18 cellular contexts compared by ENCODE assay signal in the genomic region with DNA sequence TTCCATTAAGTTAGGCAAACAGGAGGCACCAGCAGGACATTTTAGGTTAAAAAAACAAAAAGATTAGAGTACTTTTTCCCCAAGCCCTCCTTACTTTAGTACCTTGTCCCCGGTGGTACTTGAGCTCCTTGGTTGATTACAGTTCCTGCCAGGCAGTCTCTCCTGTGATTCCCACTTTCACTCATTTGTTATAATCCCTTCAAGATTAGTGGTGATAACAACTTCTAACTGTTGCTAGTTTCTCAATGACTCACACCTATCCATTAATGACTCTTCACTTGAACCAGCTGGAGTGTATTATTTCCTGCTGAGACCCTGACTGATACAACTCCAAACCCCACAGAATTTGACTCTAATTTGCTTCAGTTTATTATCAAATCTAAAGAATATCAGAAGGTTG.
DNase-seq lines count a peak whose midpoint lies in the region; ATAC-seq, FAIRE-seq and TF ChIP-seq lines count a peak whose summit lies in the region.
"Had no signal": no experiment of that assay in that cellular context is flagged by ENCODE, and none has a peak within 500 bp of the region (broad histone marks: within the 10 kb centered on the region; RNA-seq: fewer than 3 reads in every experiment).

No MANE protein-coding gene starts in this region.

- no peaks in the 10 kb centered on the region for H3K79me2 ChIP-seq in osteoblast (ENCODE audit: insufficient read depth, low read length)

- no peaks in the 10 kb centered on the region for H3K4me1 Mint-ChIP-seq in activated CD4-positive, alpha-beta T cell treated with anti-CD3 and anti-CD28 coated beads, Interleukin-2, amount 10 ng/mL, durations not matched to agents 7 days and 5 days
- H3K4me1 Mint-ChIP-seq in activated naive CD8-positive, alpha-beta T cell treated with anti-CD3 and anti-CD28 coated beads, Interleukin-2, amount 50 U/mL, for 24 hours, result no peaks in the 10 kb centered on the region
- H3K4me1 Mint-ChIP-seq: CD4-positive, alpha-beta memory T cell; IgD-negative memory B cell had no signal

- no peaks in the 10 kb centered on the region for H3K4me1 ChIP-seq in osteoblast (ENCODE audit: insufficient read depth, low read length)
- H3K4me1 ChIP-seq: BE2C, HAP-1 had no signal

- POLR2A ChIA-PET in activated CD4-positive, alpha-beta T cell treated with anti-CD3 and anti-CD28 coated beads, Interleukin-2, amount 10 ng/mL, durations not matched to agents 7 days and 5 days (lab: Charles Lee), result no interaction called here

- H3K9me3 ChIP-seq in osteoblast (ENCODE audit: low read depth, low read length), result no peaks in the 10 kb centered on the region
- H3K9me3 ChIP-seq: BE2C, HAP-1 had no signal

- no peak overlapping the region for H3K27ac ChIP-seq in osteoblast (ENCODE audit: low read depth, low read length)
- H3K27ac ChIP-seq: C4-2B had no signal

- no peak for FAIRE-seq in bronchial epithelial cell (lab: Jason Lieb, UNC)
- FAIRE-seq: A204.1, GM12892, GM19239, H1 had no signal

- H3K4me3 Mint-ChIP-seq in activated CD4-positive, alpha-beta T cell treated with anti-CD3 and anti-CD28 coated beads, Interleukin-2, amount 10 ng/mL, durations not matched to agents 7 days and 5 days, result no peak overlapping the region
- H3K4me3 Mint-ChIP-seq in activated naive CD8-positive, alpha-beta T cell treated with anti-CD3 and anti-CD28 coated beads, Interleukin-2, amount 50 U/mL, for 24 hours, result no peak overlapping the region
- H3K4me3 Mint-ChIP-seq: CD4-positive, alpha-beta memory T cell; IgD-negative memory B cell had no signal

- H3K4me3 ChIP-seq in bronchial epithelial cell (ENCODE audit: low read depth, low read length), result no peak overlapping the region
- no peak overlapping the region for H3K4me3 ChIP-seq in osteoblast (ENCODE audit: insufficient read depth, low read length)
- H3K4me3 ChIP-seq: HAP-1 had no signal

- no peaks in the 10 kb centered on the region for H3K27me3 Mint-ChIP-seq in activated CD4-positive, alpha-beta T cell treated with anti-CD3 and anti-CD28 coated beads, Interleukin-2, amount 10 ng/mL, durations not matched to agents 7 days and 5 days
- no peaks in the 10 kb centered on the region for H3K27me3 Mint-ChIP-seq in activated naive CD8-positive, alpha-beta T cell treated with anti-CD3 and anti-CD28 coated beads, Interleukin-2, amount 50 U/mL, for 24 hours
- H3K27me3 Mint-ChIP-seq: CD4-positive, alpha-beta memory T cell; IgD-negative memory B cell had no signal

- no peaks in the 10 kb centered on the region for H4K20me1 ChIP-seq in osteoblast (ENCODE audit: insufficient read depth, low read length)

- H3K4me2 ChIP-seq in osteoblast (ENCODE audit: insufficient read depth, low read length), result no peak overlapping the region

- H3K27me3 ChIP-seq in bronchial epithelial cell (ENCODE audit: control insufficient read depth, insufficient read depth, low read length) (no peaks in the 10 kb centered on the region), osteoblast (ENCODE audit: insufficient read depth, low read length) (no peaks in the 10 kb centered on the region)
- H3K27me3 ChIP-seq: BE2C had no signal

- no peaks in the 10 kb centered on the region for H3K9me3 Mint-ChIP-seq in activated CD4-positive, alpha-beta T cell treated with anti-CD3 and anti-CD28 coated beads, Interleukin-2, amount 10 ng/mL, durations not matched to agents 7 days and 5 days
- H3K9me3 Mint-ChIP-seq in activated naive CD8-positive, alpha-beta T cell treated with anti-CD3 and anti-CD28 coated beads, Interleukin-2, amount 50 U/mL, for 24 hours, result no peaks in the 10 kb centered on the region

- H3K36me3 ChIP-seq in bronchial epithelial cell (ENCODE audit: control insufficient read depth, insufficient read depth, low read length), result no peaks in the 10 kb centered on the region
- no peaks in the 10 kb centered on the region for H3K36me3 ChIP-seq in osteoblast (ENCODE audit: insufficient read depth, low read length)
- H3K36me3 ChIP-seq: BE2C, HAP-1 had no signal

- CTCF ChIA-PET in activated CD4-positive, alpha-beta T cell treated with anti-CD3 and anti-CD28 coated beads, Interleukin-2, amount 10 ng/mL, durations not matched to agents 7 days and 5 days (lab: Charles Lee), result no interaction called here

- H2AFZ ChIP-seq in osteoblast (ENCODE audit: low read length), result no peak overlapping the region

- ATAC-seq in activated naive CD8-positive, alpha-beta T cell treated with anti-CD3 and anti-CD28 coated beads, Interleukin-2, amount 50 U/mL, for 24 hours, result no peak

- no peaks in the 10 kb centered on the region for H3K36me3 Mint-ChIP-seq in activated CD4-positive, alpha-beta T cell treated with anti-CD3 and anti-CD28 coated beads, Interleukin-2, amount 10 ng/mL, durations not matched to agents 7 days and 5 days (ENCODE audit: low read depth)
- no peaks in the 10 kb centered on the region for H3K36me3 Mint-ChIP-seq in activated naive CD8-positive, alpha-beta T cell treated with anti-CD3 and anti-CD28 coated beads, Interleukin-2, amount 50 U/mL, for 24 hours (ENCODE audit: low read depth)
- H3K36me3 Mint-ChIP-seq: CD4-positive, alpha-beta memory T cell; IgD-negative memory B cell had no signal

- TF ChIP-seq CTCF in bronchial epithelial cell (IDR thresholded peaks at IDR 0.05; ENCODE audit: insufficient read depth, low read length, severe bottlenecking), result no peak
- TF ChIP-seq CTCF in osteoblast (IDR thresholded peaks at IDR 0.05; ENCODE audit: extremely low read depth, low read depth, low read length), result no peak

- peak; percentile 16 for DNase-seq in A172 (ENCODE audit: low spot score)
- peak; percentile 8 to 54 for DNase-seq in NCI-H524 (lab: John Stamatoyannopoulos, UW)
- DNase-seq in bronchial epithelial cell (ENCODE audit: low read depth), result peak; percentile 14
- peak; percentile 5 for DNase-seq in osteoblast (ENCODE audit: insufficient read length, low spot score, missing footprints)
- no peak for DNase-seq in mesenteric fat pad (ENCODE audit: low spot score)
- no peak for DNase-seq in activated CD4-positive, alpha-beta T cell treated with anti-CD3 and anti-CD28 coated beads, Interleukin-2, amount 10 ng/mL, durations not matched to agents 7 days and 5 days
- DNase-seq in activated naive CD8-positive, alpha-beta T cell treated with anti-CD3 and anti-CD28 coated beads, Interleukin-2, amount 50 U/mL, for 24 hours, result no peak
- DNase-seq: BE2C; CD4-positive, alpha-beta memory T cell; DND-41; GDM1 had no signal

- H3K27ac Mint-ChIP-seq in activated CD4-positive, alpha-beta T cell treated with anti-CD3 and anti-CD28 coated beads, Interleukin-2, amount 10 ng/mL, durations not matched to agents 7 days and 5 days, result no peak overlapping the region
- no peak overlapping the region for H3K27ac Mint-ChIP-seq in activated naive CD8-positive, alpha-beta T cell treated with anti-CD3 and anti-CD28 coated beads, Interleukin-2, amount 50 U/mL, for 24 hours
- H3K27ac Mint-ChIP-seq: CD4-positive, alpha-beta memory T cell; IgD-negative memory B cell had no signal

Comparison
In these comparisons a context has a peak if more than half of its experiments do, and no peak if none do; other contexts are left out.
1. DNase-seq: peak in A172 (single experiment), NCI-H524 (2 of 2), bronchial epithelial cell (single experiment) and osteoblast (single experiment); none in mesenteric fat pad (single experiment), activated CD4-positive, alpha-beta T cell treated with anti-CD3 and anti-CD28 coated beads, Interleukin-2, amount 10 ng/mL, durations not matched to agents 7 days and 5 days (single experiment) and activated naive CD8-positive, alpha-beta T cell treated with anti-CD3 and anti-CD28 coated beads, Interleukin-2, amount 50 U/mL, for 24 hours (single experiment).